ENCODE assay signal across 17 cellular contexts in genomic region chr7:69981646-69982045, GRCh38.
DNase-seq lines count a peak whose midpoint lies in the region; ATAC-seq and TF ChIP-seq lines count a peak whose summit lies in the region.
"Had no signal": no experiment of that assay in that cellular context is flagged by ENCODE, and none has a peak within 500 bp of the region (broad histone marks: within the 10 kb centered on the region; RNA-seq: fewer than 3 reads in every experiment).

No MANE protein-coding gene starts in this region.

- no peaks in the 10 kb centered on the region for H3K79me2 ChIP-seq in osteoblast (ENCODE audit: insufficient read depth, low read length)

- H3K4me3 ChIP-seq in BLaER1: no peak overlapping the region
- H3K4me3 ChIP-seq in HUES48 (ENCODE audit: low read depth, low read length): no peak overlapping the region
- no peak overlapping the region for H3K4me3 ChIP-seq in osteoblast (ENCODE audit: insufficient read depth, low read length)
- H3K4me3 ChIP-seq: PC-9, SK-N-MC had no signal

- no peak overlapping the region for H2AFZ ChIP-seq in osteoblast (ENCODE audit: low read length)
- H2AFZ ChIP-seq: PC-9 had no signal

- no peak overlapping the region for H3K9ac ChIP-seq in BLaER1
- H3K9ac ChIP-seq in HUES48 (ENCODE audit: low read depth, low read length): no peak overlapping the region

- H3K36me3 ChIP-seq in BLaER1 (peaks cover 5% of the 10 kb centered on the region; the same call in 1 of the 2 replicates), HUES48 (ENCODE audit: control insufficient read depth, insufficient read depth, low read length) (no peaks in the 10 kb centered on the region), osteoblast (ENCODE audit: insufficient read depth, low read length) (no peaks in the 10 kb centered on the region)

- H3K4me1 ChIP-seq in BLaER1 (peaks cover 21% of the 10 kb centered on the region), HUES48 (ENCODE audit: control insufficient read depth, insufficient read depth, low read length) (peaks cover 15% of the 10 kb centered on the region; the same call in 1 of the 2 replicates), osteoblast (ENCODE audit: insufficient read depth, low read length) (peaks cover 12% of the 10 kb centered on the region)

- H3K27me3 ChIP-seq in BLaER1 (no peaks in the 10 kb centered on the region), HUES48 (ENCODE audit: control insufficient read depth, insufficient read depth, low read length) (no peaks in the 10 kb centered on the region), osteoblast (ENCODE audit: insufficient read depth, low read length) (no peaks in the 10 kb centered on the region)

- DNase-seq in osteoblast (ENCODE audit: insufficient read length, low spot score, missing footprints): peak; percentile 21
- no peak for DNase-seq in NCI-H446 treated with DMSO at 0.1 percent for 48 hours (lab: John Stamatoyannopoulos, UW)
- no peak for DNase-seq in NOMO-1 (lab: John Stamatoyannopoulos, UW; ENCODE audit: unreplicated experiment in 2 of 2)
- DNase-seq: EL, GF-D8, NCI-H1417, NCI-H1694 treated with DMSO at 0.1 percent for 48 hours, NCI-H226, NCI-H526 treated with DMSO at 0.1 percent for 48 hours, PC-9, SHP77 treated with DMSO at 0.1 percent for 48 hours had no signal

- peak; percentile 55 for ATAC-seq in esophagus mucosa
- no peak for ATAC-seq in HG02798 (IDR thresholded peaks at IDR 0.05; ENCODE audit: poor library complexity, unreplicated experiment)

- H3K4me2 ChIP-seq in BLaER1: peak overlapping the region; percentile 41
- peak overlapping the region; percentile 60 for H3K4me2 ChIP-seq in osteoblast (ENCODE audit: insufficient read depth, low read length)
- H3K4me2 ChIP-seq: PC-9 had no signal

- H4K20me1 ChIP-seq in BLaER1 (peaks cover 78% of the 10 kb centered on the region), osteoblast (ENCODE audit: insufficient read depth, low read length) (no peaks in the 10 kb centered on the region)

- no peak overlapping the region for H3K27ac ChIP-seq in BLaER1
- peak overlapping the region; percentile 44 for H3K27ac ChIP-seq in HUES48 (ENCODE audit: low read depth, low read length)
- H3K27ac ChIP-seq in osteoblast (ENCODE audit: low read depth, low read length): no peak overlapping the region
- H3K27ac ChIP-seq: PC-9, RWPE1, SK-N-MC had no signal

- H3K9me3 ChIP-seq in BLaER1: peaks cover 9% of the 10 kb centered on the region
- H3K9me3 ChIP-seq in HUES48 (ENCODE audit: control insufficient read depth, insufficient read depth, low read length): no peaks in the 10 kb centered on the region
- H3K9me3 ChIP-seq in osteoblast (ENCODE audit: low read depth, low read length): no peaks in the 10 kb centered on the region

- no peak for TF ChIP-seq CTCF in osteoblast (IDR thresholded peaks at IDR 0.05; ENCODE audit: extremely low read depth, low read depth, low read length)
